30 cellular contexts compared by ENCODE assay signal in genomic region chr1:22150923-22151322, GRCh38. TPM values are rescaled to one million over a fixed set of nuclear protein-coding genes. Genes with fewer than 3 reads are reported as not detected.
"Had no signal": no experiment of that assay in that cellular context is flagged by ENCODE, and none has a peak within 500 bp of the region (broad histone marks: within the 10 kb centered on the region; RNA-seq: fewer than 3 reads in every experiment).

No MANE protein-coding gene starts in this region.

- H3K27me3 ChIP-seq: ovary, right lobe of liver, sigmoid colon, thyroid gland, upper lobe of left lung, uterus had no signal

- H3K9me3 Mint-ChIP-seq: naive B cell; naive thymus-derived CD8-positive, alpha-beta T cell; natural killer cell treated with Interleukin-12 subunit alpha and Interleukin-12 subunit beta and Interleukin-15 and Interleukin-18, amount 100 ng/mL, for 72 hours; neural crest cell; stimulated activated effector memory CD8-positive, alpha-beta T cell treated with anti-CD3 and anti-CD28 coated beads, Interleukin-12 subunit alpha, Interleukin-12 subunit beta, amount 100 ng/mL, for 72 hours; stimulated activated naive CD8-positive, alpha-beta T cell treated with anti-CD3 and anti-CD28 coated beads, Interleukin-15, Interleukin-2, amounts not matched to agents 100 ng/mL and 50 ng/mL, for 24 hours had no signal

- H3K27ac ChIP-seq: neutrophil, ovary, parathyroid adenoma, psoas muscle, right lobe of liver, sigmoid colon, stomach, thoracic aorta, thyroid gland, tibial nerve, upper lobe of left lung, uterus had no signal

- H3K9me3 ChIP-seq: neutrophil, ovary, psoas muscle, right lobe of liver, sigmoid colon, stomach, thoracic aorta, thyroid gland, tibial nerve, upper lobe of left lung, uterus had no signal

- H3K4me1 Mint-ChIP-seq: neural crest cell had no signal

- H3K79me2 ChIP-seq: parathyroid adenoma had no signal

- H3K9ac ChIP-seq: parathyroid adenoma had no signal

- H3K27ac Mint-ChIP-seq: naive B cell; naive thymus-derived CD8-positive, alpha-beta T cell; natural killer cell treated with Interleukin-12 subunit alpha and Interleukin-12 subunit beta and Interleukin-15 and Interleukin-18, amount 100 ng/mL, for 72 hours; nephron progenitor cell; progenitor cell of endocrine pancreas; stimulated activated effector memory CD8-positive, alpha-beta T cell treated with anti-CD3 and anti-CD28 coated beads, Interleukin-12 subunit alpha, Interleukin-12 subunit beta, amount 100 ng/mL, for 72 hours; stimulated activated naive CD8-positive, alpha-beta T cell treated with anti-CD3 and anti-CD28 coated beads, Interleukin-15, Interleukin-2, amounts not matched to agents 100 ng/mL and 50 ng/mL, for 24 hours had no signal

- H2AFZ ChIP-seq: parathyroid adenoma had no signal

- H3K4me3 Mint-ChIP-seq: naive B cell; naive thymus-derived CD8-positive, alpha-beta T cell; natural killer cell treated with Interleukin-12 subunit alpha and Interleukin-12 subunit beta and Interleukin-15 and Interleukin-18, amount 100 ng/mL, for 72 hours; nephron progenitor cell; neural crest cell; stimulated activated effector memory CD8-positive, alpha-beta T cell treated with anti-CD3 and anti-CD28 coated beads, Interleukin-12 subunit alpha, Interleukin-12 subunit beta, amount 100 ng/mL, for 72 hours; stimulated activated naive CD8-positive, alpha-beta T cell treated with anti-CD3 and anti-CD28 coated beads, Interleukin-15, Interleukin-2, amounts not matched to agents 100 ng/mL and 50 ng/mL, for 24 hours had no signal

- H3K36me3 Mint-ChIP-seq: naive thymus-derived CD8-positive, alpha-beta T cell; natural killer cell treated with Interleukin-12 subunit alpha and Interleukin-12 subunit beta and Interleukin-15 and Interleukin-18, amount 100 ng/mL, for 72 hours; stimulated activated effector memory CD8-positive, alpha-beta T cell treated with anti-CD3 and anti-CD28 coated beads, Interleukin-12 subunit alpha, Interleukin-12 subunit beta, amount 100 ng/mL, for 72 hours had no signal

- H3K4me3 ChIP-seq: ovary, psoas muscle, right lobe of liver, sigmoid colon, stomach, thoracic aorta, thyroid gland, tibial nerve, upper lobe of left lung, uterus had no signal

- DNase-seq: naive B cell; naive thymus-derived CD8-positive, alpha-beta T cell; nephron progenitor cell; nucleus accumbens; ovary; posterior cingulate gyrus; psoas muscle; right cardiac atrium; right lobe of liver; sigmoid colon; small intestine; stimulated activated CD4-positive, alpha-beta T cell treated with anti-CD3 and anti-CD28 coated beads, Interleukin-15, amount 100 ng/mL, for 24 hours; stimulated activated CD4-positive, alpha-beta T cell treated with anti-CD3 and anti-CD28 coated beads, Interleukin-2, amount 100 ng/mL, for 24 hours; stimulated activated CD4-positive, alpha-beta T cell treated with anti-CD3 and anti-CD28 coated beads, Interleukin-2, amount 100 ng/mL, for 48 hours; stimulated activated CD4-positive, alpha-beta T cell treated with anti-CD3 and anti-CD28 coated beads, Interleukin-4, amount 100 ng/mL, for 24 hours; stimulated activated naive CD4-positive, alpha-beta T cell; stomach; thyroid gland; trophoblast cell; upper lobe of left lung; uterus had no signal

- H3K4me1 ChIP-seq: parathyroid adenoma, psoas muscle, right lobe of liver, sigmoid colon, stomach, thyroid gland, tibial nerve, upper lobe of left lung, uterus had no signal

- ATAC-seq: naive thymus-derived CD8-positive, alpha-beta T cell; natural killer cell treated with Interleukin-12 subunit alpha and Interleukin-12 subunit beta and Interleukin-15 and Interleukin-18, amount 100 ng/mL, for 72 hours; psoas muscle; right cardiac atrium; right lobe of liver; stimulated activated effector memory CD8-positive, alpha-beta T cell treated with anti-CD3 and anti-CD28 coated beads, Interleukin-12 subunit alpha, Interleukin-12 subunit beta, amount 100 ng/mL, for 72 hours had no signal

- H3K36me3 ChIP-seq: neutrophil, ovary, right lobe of liver, sigmoid colon, stomach, thoracic aorta, thyroid gland, tibial nerve, upper lobe of left lung, uterus had no signal

RNA-seq across cellular contexts. Expression of gene WNT4, which starts 8.0 kb away (rescaled TPM):
- total RNA-seq: naive thymus-derived CD8-positive, alpha-beta T cell; natural killer cell treated with Interleukin-12 subunit alpha and Interleukin-12 subunit beta and Interleukin-15 and Interleukin-18, amount 100 ng/mL, for 72 hours; thoracic aorta had no signal
- polyA plus RNA-seq: naive thymus-derived CD8-positive, alpha-beta T cell had no signal
